ENCODE assay signal across 13 cellular contexts in genomic region chr11:58061813-58062212, GRCh38. TPM values are rescaled to one million over a fixed set of nuclear protein-coding genes. Genes with fewer than 3 reads are reported as not detected.
DNase-seq lines count a peak whose midpoint lies in the region; ATAC-seq, FAIRE-seq and TF ChIP-seq lines count a peak whose summit lies in the region.
"Had no signal": no experiment of that assay in that cellular context is flagged by ENCODE, and none has a peak within 500 bp of the region (broad histone marks: within the 10 kb centered on the region; RNA-seq: fewer than 3 reads in every experiment).

No MANE protein-coding gene starts in this region.

- no peaks in the 10 kb centered on the region for H3K27me3 Mint-ChIP-seq in stimulated activated naive CD8-positive, alpha-beta T cell treated with anti-CD3 and anti-CD28 coated beads, Interleukin-15, amount 100 ng/mL, for 72 hours

- POLR2A ChIA-PET in AG04450 (lab: Yijun Ruan, JAX) (interaction anchor here (0.6 to 1.8 kb wide), 2 partner anchors 33 to 35 kb away, joined by 4 read pairs; no protein-coding TSS in a partner anchor), RWPE1 (lab: Yijun Ruan, JAX; ENCODE audit: low non-redundant PET) (no interaction called here)

- H3K27ac Mint-ChIP-seq in stimulated activated naive CD8-positive, alpha-beta T cell treated with anti-CD3 and anti-CD28 coated beads, Interleukin-15, amount 100 ng/mL, for 72 hours: no peak overlapping the region
- H3K27ac Mint-ChIP-seq: CD4-positive, alpha-beta T cell had no signal

- H3K4me3 ChIP-seq in AG04450 (ENCODE audit: low read depth, low read length) (no peak overlapping the region), foreskin fibroblast (ENCODE audit: low read depth in 1 of 2, low read length in 2 of 2) (no peak overlapping the region), small intestine (ENCODE audit: low read depth in 1 of 2, low read length in 2 of 2) (no peak overlapping the region)
- H3K4me3 ChIP-seq: ascending aorta, esophagus muscularis mucosa, lung had no signal

- H3K9me3 Mint-ChIP-seq in stimulated activated naive CD8-positive, alpha-beta T cell treated with anti-CD3 and anti-CD28 coated beads, Interleukin-15, amount 100 ng/mL, for 72 hours: no peaks in the 10 kb centered on the region
- H3K9me3 Mint-ChIP-seq: CD4-positive, alpha-beta T cell had no signal

- TF ChIP-seq CTCF in AG04450 (IDR thresholded peaks at IDR 0.05; ENCODE audit: low read depth, low read length) (no peak), RWPE1 (conservative IDR thresholded peaks at IDR 0.05; ENCODE audit: low read depth) (no peak), foreskin fibroblast (IDR thresholded peaks at IDR 0.05; ENCODE audit: low read depth, low read length) (no peak)

- H3K9me3 ChIP-seq in AG04450 (ENCODE audit: control insufficient read depth, insufficient read depth, low read length): no peaks in the 10 kb centered on the region
- H3K9me3 ChIP-seq in small intestine (ENCODE audit: control insufficient read depth, low read depth): no peaks in the 10 kb centered on the region
- H3K9me3 ChIP-seq: ascending aorta, esophagus muscularis mucosa had no signal

- DNase-seq in AG04450 (ENCODE audit: low read depth, low spot score) (peak; percentile 62), RWPE1 (ENCODE audit: low spot score) (peak; percentile 67), foreskin fibroblast (peak; percentile 7 to 41), small intestine (no peak), NCI-H510A treated with DMSO at 0.1 percent for 48 hours (lab: John Stamatoyannopoulos, UW) (no peak)
- no peak for DNase-seq in stimulated activated naive CD8-positive, alpha-beta T cell treated with anti-CD3 and anti-CD28 coated beads, Interleukin-15, amount 100 ng/mL, for 72 hours
- DNase-seq: CD4-positive, alpha-beta T cell had no signal

- ATAC-seq in GM21717 (IDR thresholded peaks at IDR 0.05; ENCODE audit: unreplicated experiment) (peak; percentile 63), GM21526 (IDR thresholded peaks at IDR 0.05; ENCODE audit: low FRiP score, unreplicated experiment) (no peak)
- ATAC-seq in stimulated activated naive CD8-positive, alpha-beta T cell treated with anti-CD3 and anti-CD28 coated beads, Interleukin-15, amount 100 ng/mL, for 72 hours: no peak

- no peak overlapping the region for H3K4me3 Mint-ChIP-seq in stimulated activated naive CD8-positive, alpha-beta T cell treated with anti-CD3 and anti-CD28 coated beads, Interleukin-15, amount 100 ng/mL, for 72 hours
- H3K4me3 Mint-ChIP-seq: CD4-positive, alpha-beta T cell had no signal

- H3K27me3 ChIP-seq in AG04450 (ENCODE audit: control insufficient read depth, insufficient read depth, low read length) (no peaks in the 10 kb centered on the region), small intestine (ENCODE audit: control insufficient read depth in 2 of 2, insufficient read depth in 2 of 2, low read length in 2 of 2) (peaks cover 0 to 2% of the 10 kb centered on the region in 2 donors)
- H3K27me3 ChIP-seq: ascending aorta, esophagus muscularis mucosa had no signal

- no peaks in the 10 kb centered on the region for H3K36me3 ChIP-seq in small intestine (ENCODE audit: control insufficient read depth in 2 of 2, insufficient read depth in 2 of 2, low read length in 2 of 2)
- H3K36me3 ChIP-seq: ascending aorta, esophagus muscularis mucosa had no signal

- H3K4me1 ChIP-seq in small intestine (ENCODE audit: control insufficient read depth in 2 of 2, insufficient read depth in 1 of 2, low read depth in 1 of 2, low read length in 1 of 2): peaks cover 3 to 5% of the 10 kb centered on the region in 2 donors

- no peak for FAIRE-seq in small intestine (lab: Jason Lieb, UNC)

- WGBS in small intestine, 3 donors: 53 to 76% (median 71%) methylated on average over 6 of the region's 6 CpGs

- H3K4me1 Mint-ChIP-seq in stimulated activated naive CD8-positive, alpha-beta T cell treated with anti-CD3 and anti-CD28 coated beads, Interleukin-15, amount 100 ng/mL, for 72 hours: no peaks in the 10 kb centered on the region

- peak overlapping the region; percentile 12 for H3K27ac ChIP-seq in AG04450 (ENCODE audit: low read depth, low read length)
- H3K27ac ChIP-seq in RWPE1: no peak overlapping the region
- H3K27ac ChIP-seq in small intestine (ENCODE audit: low read depth in 1 of 2, low read length in 1 of 2): no peak overlapping the region
- H3K27ac ChIP-seq: ascending aorta, esophagus muscularis mucosa, VCaP had no signal

- CTCF ChIA-PET in AG04450 (lab: Charles Lee) (interaction anchor here (0.5 to 2.2 kb wide), 4 partner anchors 22 to 236 kb away, joined by 3 to 7 read pairs (median 3); no protein-coding TSS in a partner anchor), RWPE1 (lab: Yijun Ruan, JAX) (no interaction called here)

RNA-seq across cellular contexts. Expression of gene OR6Q1, which starts 31.1 kb away (rescaled TPM):
- polyA plus RNA-seq in AG04450 (2011; rRNA removed) (not detected in 2 replicates), small intestine (not detected)
- polyA minus RNA-seq in AG04450 (2011; rRNA and poly(A)+ RNA removed): not detected in 2 replicates
- polyA plus RNA-seq: lung had no signal

RNA-seq across cellular contexts. Expression of gene OR9Q1, which starts 38.1 kb away (rescaled TPM):
- not detected in 2 replicates for polyA plus RNA-seq in AG04450 (2011; rRNA removed)
- not detected in 2 replicates for polyA minus RNA-seq in AG04450 (2011; rRNA and poly(A)+ RNA removed)
- polyA plus RNA-seq in small intestine: not detected
- polyA plus RNA-seq: lung had no signal

Comparison
In these comparisons a context has a peak if more than half of its experiments do, and no peak if none do; other contexts are left out.
1. DNase-seq: peak in AG04450 (single experiment), RWPE1 (single experiment) and foreskin fibroblast (2 of 2); none in small intestine (single experiment), stimulated activated naive CD8-positive, alpha-beta T cell treated with anti-CD3 and anti-CD28 coated beads, Interleukin-15, amount 100 ng/mL, for 72 hours (0 of 2) and NCI-H510A treated with DMSO at 0.1 percent for 48 hours (single experiment).